In the genomic region with DNA sequence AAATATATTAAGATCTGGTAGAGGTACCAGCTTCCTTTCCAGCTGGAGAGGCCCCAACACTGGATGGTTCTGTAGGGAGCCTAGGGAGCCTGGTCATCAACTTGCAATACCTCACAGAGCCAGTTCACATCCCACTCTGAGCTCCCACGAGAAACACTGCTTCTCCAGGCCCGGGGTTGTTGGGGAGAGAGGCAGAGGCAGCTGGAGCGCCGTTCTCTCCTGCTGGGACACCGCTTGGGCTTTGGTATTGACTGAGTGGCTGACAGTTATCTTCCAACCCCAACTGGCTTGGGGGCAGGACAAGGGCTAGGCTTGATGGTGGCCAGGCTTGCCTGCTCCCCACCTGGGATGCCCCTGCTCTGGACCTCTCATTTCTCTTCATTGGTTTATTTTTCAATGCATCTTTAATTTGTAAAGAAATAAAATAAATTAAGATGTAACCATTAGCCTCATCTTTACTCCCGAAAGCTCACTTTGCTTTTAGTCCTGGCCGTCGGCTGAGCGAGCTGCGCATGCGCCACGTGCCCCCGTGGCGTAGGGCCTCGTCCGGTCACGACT, we compare ENCODE assay signal across 8 cellular contexts. TPM values are rescaled to one million over a fixed set of nuclear protein-coding genes. Genes with fewer than 3 reads are reported as not detected.
A peak's percentile ranks its signal among the peaks of the same experiment; 100 is the strongest.
DNase-seq lines count a peak whose midpoint lies in the region; ATAC-seq, FAIRE-seq and TF ChIP-seq lines count a peak whose summit lies in the region.

No MANE protein-coding gene starts in this region.

- H3K4me3 ChIP-seq in A549 (peak overlapping the region; percentile 58), GM12875 (ENCODE audit: low read depth, low read length) (peak overlapping the region; percentile 87), astrocyte (ENCODE audit: insufficient read depth, low read depth, low read length) (peak overlapping the region; percentile 86), iPS DF 6.9 (ENCODE audit: low read length) (peak overlapping the region; percentile 81; the same call in 1 of the 2 replicates), skeletal muscle satellite cell (ENCODE audit: low read length) (peak overlapping the region; percentile 92)

- H3K9ac ChIP-seq in astrocyte (ENCODE audit: low read length) = peak overlapping the region; percentile 90
- peak overlapping the region; percentile 92 for H3K9ac ChIP-seq in skeletal muscle satellite cell (ENCODE audit: low read depth, low read length)

- ATAC-seq in A549 (peak; percentile 54 to 61), HG03060 (IDR thresholded peaks at IDR 0.05; ENCODE audit: low read depth, unreplicated experiment) (peak; percentile 28)

- H3K36me3 Mint-ChIP-seq in astrocyte (ENCODE audit: low read depth, unreplicated experiment) = peaks cover 27% of the 10 kb centered on the region

- peak overlapping the region; percentile 94 to 95 for H3K27ac ChIP-seq in A549
- peak overlapping the region; percentile 90 for H3K27ac ChIP-seq in astrocyte (ENCODE audit: low read depth, low read length)
- H3K27ac ChIP-seq in iPS DF 6.9 (ENCODE audit: low read length) = no peak overlapping the region

- no peaks in the 10 kb centered on the region for H3K9me3 ChIP-seq in A549
- no peaks in the 10 kb centered on the region for H3K9me3 ChIP-seq in astrocyte (ENCODE audit: insufficient read depth, low read depth, low read length)
- H3K9me3 ChIP-seq in iPS DF 6.9 (ENCODE audit: control insufficient read depth, insufficient read depth, low read length) = no peaks in the 10 kb centered on the region
- H3K9me3 ChIP-seq in skeletal muscle satellite cell (replicated peaks; ENCODE audit: low read length) = no peaks in the 10 kb centered on the region

- no peak for TF ChIP-seq CTCF in A549 (IDR thresholded peaks at IDR 0.05)
- no peak for TF ChIP-seq CTCF in GM12875 (IDR thresholded peaks at IDR 0.05; ENCODE audit: borderline replicate concordance, insufficient read depth, low read depth, low read length)
- TF ChIP-seq CTCF in astrocyte (IDR thresholded peaks at IDR 0.05; ENCODE audit: insufficient read depth, low read depth, low read length) = no peak

- H3K4me3 Mint-ChIP-seq in astrocyte (ENCODE audit: unreplicated experiment) = peak overlapping the region; percentile 95

- H3K4me1 ChIP-seq in A549 (peaks cover 27% of the 10 kb centered on the region), astrocyte (ENCODE audit: insufficient read depth, low read length) (peaks cover 22% of the 10 kb centered on the region), iPS DF 6.9 (ENCODE audit: control insufficient read depth, insufficient read depth, low read length) (no peaks in the 10 kb centered on the region), skeletal muscle satellite cell (ENCODE audit: control insufficient read depth, insufficient read depth, low read length) (peaks cover 19% of the 10 kb centered on the region)

- H3K4me1 Mint-ChIP-seq in astrocyte (ENCODE audit: low read depth, unreplicated experiment) = peaks cover 27% of the 10 kb centered on the region

- POLR2A ChIA-PET in A549 (lab: Yijun Ruan, JAX) = interaction anchor here (0.6 to 2.8 kb wide), 10 partner anchors 9 to 334 kb away, joined by 3 to 24 read pairs (median 6); partner anchors contain the start of genes CHCHD1, SEC24C and ZSWIM8

- CTCF ChIA-PET in A549 (lab: Yijun Ruan, JAX) = interaction anchor here (0.6 to 2.2 kb wide), 7 partner anchors 9 to 242 kb away, joined by 3 to 11 read pairs (median 4); partner anchors contain the start of gene CHCHD1

- H3K27me3 ChIP-seq in astrocyte (ENCODE audit: insufficient read depth, low read length) (no peaks in the 10 kb centered on the region), iPS DF 6.9 (ENCODE audit: control insufficient read depth, insufficient read depth, low read length) (no peaks in the 10 kb centered on the region), skeletal muscle satellite cell (ENCODE audit: control insufficient read depth, insufficient read depth, low read length) (no peaks in the 10 kb centered on the region)

- H3K79me2 ChIP-seq in astrocyte (ENCODE audit: insufficient read depth, low read length) = peaks cover 39% of the 10 kb centered on the region

- DNase-seq in A549 (ENCODE audit: low read depth in 1 of 2, low spot score in 1 of 2) = peak; percentile 82 to 90
- DNase-seq in astrocyte (ENCODE audit: low read depth) = no peak
- peak; percentile 50 for DNase-seq in iPS DF 6.9 (ENCODE audit: low read depth, low spot score)
- no peak for DNase-seq in NK-92 (lab: John Stamatoyannopoulos, UW; ENCODE audit: unreplicated experiment)

- no peak for TF ChIP-seq EP300 in A549 (IDR thresholded peaks at IDR 0.05)

- 15% methylated on average over 17 of the region's 17 CpGs for WGBS in A549 (ENCODE audit: missing lambda C conversion rate)
- no CpG with 5 or more reads among the region's 17 CpGs for WGBS in iPS DF 6.9 (ENCODE audit: insufficient coverage, insufficient read length)

- no peaks in the 10 kb centered on the region for H3K27me3 Mint-ChIP-seq in astrocyte (ENCODE audit: low read depth, unreplicated experiment)

- peak overlapping the region; percentile 79 for H2AFZ ChIP-seq in astrocyte (ENCODE audit: low read depth, low read length)

- H3K36me3 ChIP-seq in astrocyte (ENCODE audit: insufficient read depth, low read length) (peaks cover 50% of the 10 kb centered on the region), iPS DF 6.9 (ENCODE audit: control insufficient read depth, insufficient read depth, low read length) (peaks cover 14% of the 10 kb centered on the region; the same call in 1 of the 2 replicates), skeletal muscle satellite cell (ENCODE audit: insufficient read depth, low read length) (peaks cover 52% of the 10 kb centered on the region)

- FAIRE-seq in A549 (lab: Jason Lieb, UNC) (no peak), astrocyte (lab: Jason Lieb, UNC) (no peak)

- no peak for TF ChIP-seq RAD21 in A549 (conservative IDR thresholded peaks at IDR 0.05 in 1 of 2, IDR thresholded peaks at IDR 0.05 in 1 of 2)

- H3K27ac Mint-ChIP-seq in astrocyte (ENCODE audit: unreplicated experiment) = peak overlapping the region; percentile 93

- TF ChIP-seq POLR2A in A549 (IDR thresholded peaks at IDR 0.05; ENCODE audit: low read length) = no peak

- H4K20me1 ChIP-seq in astrocyte (ENCODE audit: insufficient read depth, low read length) = peaks cover 32% of the 10 kb centered on the region

- H3K9me3 Mint-ChIP-seq in astrocyte (ENCODE audit: unreplicated experiment) = no peaks in the 10 kb centered on the region

- peak overlapping the region; percentile 89 for H3K4me2 ChIP-seq in A549
- peak overlapping the region; percentile 96 for H3K4me2 ChIP-seq in astrocyte (ENCODE audit: low read length)
- peak overlapping the region; percentile 98 for H3K4me2 ChIP-seq in skeletal muscle satellite cell (ENCODE audit: low read length)

TF ChIP-seq in A549, 52 proteins besides CTCF, POLR2A, EP300 and RAD21 (continues in another document):
- no peak for TF ChIP-seq RCOR1 (IDR thresholded peaks at IDR 0.05; ENCODE audit: low read depth, low read length)

RNA-seq across cellular contexts. Expression of gene CHCHD1, which starts 10.0 kb away (rescaled TPM):
- polyA plus RNA-seq in A549 (2011; rRNA removed) = 67.2 and 75.4 TPM in 2 replicates
- 68.7 and 75.5 TPM in 2 replicates for polyA plus RNA-seq in A549 (2012; cell fraction: cytosol; rRNA removed)
- 17.1 and 21.1 TPM in 2 replicates for polyA plus RNA-seq in A549 (2012; cell fraction: nucleus; rRNA removed)
- polyA plus RNA-seq in A549 (2017; fragmentation: RNase III; extraction: RNeasy Plus Mini Kit Qiagen cat#74134 plus additional on column Dnase treatment) = 75.2 to 83.1 TPM (median 80.6 TPM) in 3 replicates
- polyA minus RNA-seq in A549 (2011; rRNA and poly(A)+ RNA removed) = 5.2 and 5.7 TPM in 2 replicates
- polyA plus RNA-seq in PFSK-1 (2012; ENCODE audit: insufficient read length, low read depth) = 46.9 TPM
- total RNA-seq in astrocyte = 24.0 and 25.3 TPM in 2 replicates
- total RNA-seq in skeletal muscle satellite cell (2012; rRNA removed) = 14.2 and 17.0 TPM in 2 replicates

RNA-seq across cellular contexts. Expression of gene ZSWIM8, which starts 13.6 kb away (rescaled TPM):
- polyA plus RNA-seq in A549 (2011; rRNA removed) = 24.3 and 31.7 TPM in 2 replicates
- polyA plus RNA-seq in A549 (2012; cell fraction: cytosol; rRNA removed) = 49.3 and 68.4 TPM in 2 replicates
- 177 and 309 TPM in 2 replicates for polyA plus RNA-seq in A549 (2012; cell fraction: nucleus; rRNA removed)
- polyA plus RNA-seq in A549 (2017; fragmentation: RNase III; extraction: RNeasy Plus Mini Kit Qiagen cat#74134 plus additional on column Dnase treatment) = 33.9 to 44.5 TPM (median 43.0 TPM) in 3 replicates
- polyA minus RNA-seq in A549 (2011; rRNA and poly(A)+ RNA removed) = 65.0 and 70.7 TPM in 2 replicates
- 61.8 TPM for polyA plus RNA-seq in PFSK-1 (2012; ENCODE audit: insufficient read length, low read depth)
- total RNA-seq in astrocyte = 70.2 and 70.7 TPM in 2 replicates
- 41.9 and 53.5 TPM in 2 replicates for total RNA-seq in skeletal muscle satellite cell (2012; rRNA removed)

RNA-seq across cellular contexts. Expression of gene SEC24C, which starts 27.6 kb away (rescaled TPM):
- polyA plus RNA-seq in A549 (2011; rRNA removed) (84.7 and 121 TPM in 2 replicates), A549 (2017; fragmentation: RNase III; extraction: RNeasy Plus Mini Kit Qiagen cat#74134 plus additional on column Dnase treatment) (52.6 to 54.3 TPM (median 54.1 TPM) in 3 replicates)
- polyA plus RNA-seq in A549 (2012; cell fraction: cytosol; rRNA removed) = 44.8 and 58.3 TPM in 2 replicates
- polyA plus RNA-seq in A549 (2012; cell fraction: nucleus; rRNA removed) = 121 and 134 TPM in 2 replicates
- 139 and 162 TPM in 2 replicates for polyA minus RNA-seq in A549 (2011; rRNA and poly(A)+ RNA removed)
- polyA plus RNA-seq in PFSK-1 (2012; ENCODE audit: insufficient read length, low read depth) = 38.7 TPM
- 96.1 and 99.0 TPM in 2 replicates for total RNA-seq in astrocyte
- total RNA-seq in skeletal muscle satellite cell (2012; rRNA removed) = 32.4 and 38.4 TPM in 2 replicates

RNA-seq across cellular contexts. Expression of gene NDST2, which starts 39.6 kb away (rescaled TPM):
- polyA plus RNA-seq in A549 (2011; rRNA removed) = 11.2 and 12.7 TPM in 2 replicates
- 8.4 and 12.9 TPM in 2 replicates for polyA plus RNA-seq in A549 (2012; cell fraction: cytosol; rRNA removed)
- 22.3 and 28.8 TPM in 2 replicates for polyA plus RNA-seq in A549 (2012; cell fraction: nucleus; rRNA removed)
- polyA plus RNA-seq in A549 (2017; fragmentation: RNase III; extraction: RNeasy Plus Mini Kit Qiagen cat#74134 plus additional on column Dnase treatment) = 11.7 to 14.9 TPM (median 14.2 TPM) in 3 replicates
- polyA minus RNA-seq in A549 (2011; rRNA and poly(A)+ RNA removed) = 20.1 and 22.9 TPM in 2 replicates
- polyA plus RNA-seq in PFSK-1 (2012; ENCODE audit: insufficient read length, low read depth) = 23.9 TPM
- total RNA-seq in astrocyte = 16.2 and 21.5 TPM in 2 replicates
- total RNA-seq in skeletal muscle satellite cell (2012; rRNA removed) = 11.8 and 17.5 TPM in 2 replicates

Comparison
In these comparisons a context has a peak if more than half of its experiments do, and no peak if none do; other contexts are left out.
1. DNase-seq: peak in A549 (2 of 2) and iPS DF 6.9 (single experiment); none in astrocyte (single experiment) and NK-92 (single experiment).
2. Peak in every context shown above with its lines, with median percentiles within 50 percentile points of each other: H3K4me2 ChIP-seq and H3K4me3 ChIP-seq.